In genomic region chr11:837189-837989, GRCh38 we compare ENCODE assay signal across 22 cellular contexts. TPM values are rescaled to one million over a fixed set of nuclear protein-coding genes. Genes with fewer than 3 reads are reported as not detected.
A peak's percentile ranks its signal among the peaks of the same experiment; 100 is the strongest.
DNase-seq lines count a peak whose midpoint lies in the region; ATAC-seq and TF ChIP-seq lines count a peak whose summit lies in the region.
"Had no signal": no experiment of that assay in that cellular context is flagged by ENCODE, and none has a peak within 500 bp of the region (broad histone marks: within the 10 kb centered on the region; RNA-seq: fewer than 3 reads in every experiment).

No MANE protein-coding gene starts in this region.

- H3K9me3 Mint-ChIP-seq in MCF 10A (ENCODE audit: unreplicated experiment): no peaks in the 10 kb centered on the region
- no peaks in the 10 kb centered on the region for H3K9me3 Mint-ChIP-seq in activated T-helper 2 cell treated with anti-CD3 and anti-CD28 coated beads, Interferon-gamma antibody, Interleukin-2, Interleukin-4, amounts not matched to agents 10 μg/mL and 5 μg/mL and 100 μg/mL, durations not matched to agents 14 hours and 24 hours and 36 hours
- H3K9me3 Mint-ChIP-seq: effector memory CD8-positive, alpha-beta T cell; nephron progenitor cell; stimulated activated naive CD8-positive, alpha-beta T cell treated with anti-CD3 and anti-CD28 coated beads, Interleukin-15, amount 100 ng/mL, for 72 hours had no signal

- CTCF ChIA-PET in MCF 10A (lab: Yijun Ruan, JAX): interaction anchor here (0.6 to 1.1 kb wide), 2 partner anchors 12 to 19 kb away, joined by 3 to 5 read pairs; no protein-coding TSS in a partner anchor

- peaks cover 85% of the 10 kb centered on the region for H3K36me3 Mint-ChIP-seq in MCF 10A (ENCODE audit: insufficient read depth, unreplicated experiment)
- peaks cover 25% of the 10 kb centered on the region for H3K36me3 Mint-ChIP-seq in activated T-helper 2 cell treated with anti-CD3 and anti-CD28 coated beads, Interferon-gamma antibody, Interleukin-2, Interleukin-4, amounts not matched to agents 10 μg/mL and 5 μg/mL and 100 μg/mL, durations not matched to agents 14 hours and 24 hours and 36 hours (ENCODE audit: low read depth)

- peak overlapping the region; percentile 35 to 93 for H3K27ac ChIP-seq in breast epithelium
- peak overlapping the region; percentile 97 for H3K27ac ChIP-seq in RWPE2 (ENCODE audit: poor library complexity, severe bottlenecking)
- peak overlapping the region in 3 of 4 donors; percentile 3 to 97 (median 92) for H3K27ac ChIP-seq in gastrocnemius medialis
- H3K27ac ChIP-seq: BLaER1 treated with 17β-estradiol and CSF1 and Interleukin-3, amounts not matched to agents 10 nM and 100 nM; PC-9; SK-N-MC had no signal

- in situ Hi-C loops in gastrocnemius medialis (cut with MboI; ENCODE audit: low sequenced_read_pairs in 4 of 4): no loop called here

- H3K4me1 Mint-ChIP-seq in MCF 10A (ENCODE audit: insufficient read depth, unreplicated experiment): peaks cover 24% of the 10 kb centered on the region
- H3K4me1 Mint-ChIP-seq in activated T-helper 2 cell treated with anti-CD3 and anti-CD28 coated beads, Interferon-gamma antibody, Interleukin-2, Interleukin-4, amounts not matched to agents 10 μg/mL and 5 μg/mL and 100 μg/mL, durations not matched to agents 14 hours and 24 hours and 36 hours (ENCODE audit: low read depth): peaks cover 15% of the 10 kb centered on the region

- TF ChIP-seq POLR2A in breast epithelium (IDR thresholded peaks at IDR 0.05): no peak
- TF ChIP-seq POLR2A in erythroblast (IDR thresholded peaks at IDR 0.05; ENCODE audit: low read length): peak; percentile 23
- TF ChIP-seq POLR2A in gastrocnemius medialis (IDR thresholded peaks at IDR 0.05): no peak

- POLR2A ChIA-PET in MCF 10A (lab: Yijun Ruan, JAX): interaction anchor here (1.0 to 11.4 kb wide), 4 partner anchors 9 to 111 kb away, joined by 3 to 274 read pairs (median 3); partner anchors contain the start of gene PNPLA2

- no peaks in the 10 kb centered on the region for H3K27me3 Mint-ChIP-seq in MCF 10A (ENCODE audit: insufficient read depth, unreplicated experiment)
- no peaks in the 10 kb centered on the region for H3K27me3 Mint-ChIP-seq in activated T-helper 2 cell treated with anti-CD3 and anti-CD28 coated beads, Interferon-gamma antibody, Interleukin-2, Interleukin-4, amounts not matched to agents 10 μg/mL and 5 μg/mL and 100 μg/mL, durations not matched to agents 14 hours and 24 hours and 36 hours (ENCODE audit: low read depth)
- H3K27me3 Mint-ChIP-seq: effector memory CD8-positive, alpha-beta T cell had no signal

- H3K36me3 ChIP-seq in breast epithelium (no peaks in the 10 kb centered on the region), RWPE2 (ENCODE audit: low read depth) (peaks cover 56% of the 10 kb centered on the region), gastrocnemius medialis (peaks cover 0 to 45% of the 10 kb centered on the region in 2 donors)

- DNase-seq in breast epithelium (ENCODE audit: low spot score in 2 of 2) (no peak), MCF 10A (ENCODE audit: unreplicated experiment) (no peak), RWPE2 (ENCODE audit: low spot score) (no peak), erythroblast (lab: John Stamatoyannopoulos, UW) (no peak), gastrocnemius medialis (no peak), activated T-cell treated with anti-CD3 and anti-CD28 coated beads for 4 hours (no peak), hypothalamus (lab: John Stamatoyannopoulos, UW) (no peak)
- DNase-seq in activated T-helper 2 cell treated with anti-CD3 and anti-CD28 coated beads, Interferon-gamma antibody, Interleukin-2, Interleukin-4, amounts not matched to agents 10 μg/mL and 5 μg/mL and 100 μg/mL, durations not matched to agents 14 hours and 24 hours and 36 hours (ENCODE audit: low spot score): no peak
- DNase-seq: activated CD4-positive, alpha-beta T cell treated with anti-CD3 and anti-CD28 coated beads, Interleukin-2, amount 50 U/mL, for 1 hour; activated naive CD4-positive, alpha-beta T cell treated with Interleukin-2 at 50 U/mL for 16 hours; effector memory CD8-positive, alpha-beta T cell; mesendoderm; NCI-H187; nephron progenitor cell; PC-9; small intestine; stimulated activated CD4-positive, alpha-beta T cell treated with anti-CD3 and anti-CD28 coated beads, Interleukin-2, amount 100 ng/mL, for 48 hours; stimulated activated naive CD8-positive, alpha-beta T cell treated with anti-CD3 and anti-CD28 coated beads, Interleukin-15, amount 100 ng/mL, for 72 hours; T1000 had no signal

- H3K9me3 ChIP-seq in breast epithelium (no peaks in the 10 kb centered on the region), RWPE2 (ENCODE audit: severe bottlenecking) (no peaks in the 10 kb centered on the region), gastrocnemius medialis (no peaks in the 10 kb centered on the region)
- H3K9me3 ChIP-seq: BLaER1 treated with 17β-estradiol and CSF1 and Interleukin-3, amounts not matched to agents 10 nM and 100 nM had no signal

- no TSS peak for BruUV-seq in MCF 10A (replicated peaks; lab: Mats Ljungman, UMichigan)

- no peak for TF ChIP-seq CTCF in breast epithelium (IDR thresholded peaks at IDR 0.05)
- TF ChIP-seq CTCF in MCF 10A (IDR thresholded peaks at IDR 0.05; ENCODE audit: unreplicated experiment): no peak
- no peak for TF ChIP-seq CTCF in RWPE2 (IDR thresholded peaks at IDR 0.05; ENCODE audit: poor library complexity, severe bottlenecking)
- TF ChIP-seq CTCF in gastrocnemius medialis (IDR thresholded peaks at IDR 0.05 in 4 of 5, conservative IDR thresholded peaks at IDR 0.05 in 1 of 5): no peak

- H3K4me1 ChIP-seq in breast epithelium (peaks cover 6 to 23% of the 10 kb centered on the region in 2 donors), RWPE2 (ENCODE audit: insufficient read depth, poor library complexity, severe bottlenecking) (peaks cover 14% of the 10 kb centered on the region), gastrocnemius medialis (peaks cover 34 to 42% of the 10 kb centered on the region in 2 donors)

- H3K4me3 ChIP-seq in breast epithelium (no peak overlapping the region), RWPE2 (ENCODE audit: severe bottlenecking) (no peak overlapping the region), gastrocnemius medialis (no peak overlapping the region)
- H3K4me3 ChIP-seq: BLaER1 treated with 17β-estradiol and CSF1 and Interleukin-3, amounts not matched to agents 10 nM and 100 nM; PC-9; SK-N-MC had no signal

- H3K27me3 ChIP-seq in breast epithelium: no peaks in the 10 kb centered on the region
- H3K27me3 ChIP-seq in RWPE2 (ENCODE audit: insufficient read depth, poor library complexity, severe bottlenecking): no peaks in the 10 kb centered on the region
- no peaks in the 10 kb centered on the region for H3K27me3 ChIP-seq in gastrocnemius medialis

- no peak overlapping the region for H3K4me3 Mint-ChIP-seq in MCF 10A (ENCODE audit: unreplicated experiment)
- H3K4me3 Mint-ChIP-seq in activated T-helper 2 cell treated with anti-CD3 and anti-CD28 coated beads, Interferon-gamma antibody, Interleukin-2, Interleukin-4, amounts not matched to agents 10 μg/mL and 5 μg/mL and 100 μg/mL, durations not matched to agents 14 hours and 24 hours and 36 hours (ENCODE audit: low read depth): no peak overlapping the region
- H3K4me3 Mint-ChIP-seq: effector memory CD8-positive, alpha-beta T cell; nephron progenitor cell; stimulated activated naive CD8-positive, alpha-beta T cell treated with anti-CD3 and anti-CD28 coated beads, Interleukin-15, amount 100 ng/mL, for 72 hours had no signal

- ATAC-seq in RWPE2 (ENCODE audit: low read depth): no peak
- ATAC-seq in gastrocnemius medialis: no peak
- ATAC-seq: effector memory CD8-positive, alpha-beta T cell; stimulated activated naive CD8-positive, alpha-beta T cell treated with anti-CD3 and anti-CD28 coated beads, Interleukin-15, amount 100 ng/mL, for 72 hours had no signal

- intact Hi-C loops in breast epithelium (cut with DNase I; ENCODE audit: low total_unique reads): no loop called here
- intact Hi-C loops in MCF 10A (cut with micrococcal nuclease): no loop called here
- intact Hi-C loops in gastrocnemius medialis (cut with DNase I; ENCODE audit: low total_unique reads): no loop called here
- intact Hi-C loops in activated T-helper 2 cell treated with anti-CD3 and anti-CD28 coated beads, Interferon-gamma antibody, Interleukin-2, Interleukin-4, amounts not matched to agents 10 μg/mL and 5 μg/mL and 100 μg/mL, durations not matched to agents 14 hours and 24 hours and 36 hours (cut with micrococcal nuclease): no loop called here

- no peak overlapping the region for H3K27ac Mint-ChIP-seq in MCF 10A (ENCODE audit: low read depth, unreplicated experiment)
- H3K27ac Mint-ChIP-seq in activated T-helper 2 cell treated with anti-CD3 and anti-CD28 coated beads, Interferon-gamma antibody, Interleukin-2, Interleukin-4, amounts not matched to agents 10 μg/mL and 5 μg/mL and 100 μg/mL, durations not matched to agents 14 hours and 24 hours and 36 hours: no peak overlapping the region
- H3K27ac Mint-ChIP-seq: nephron progenitor cell; progenitor cell of endocrine pancreas; stimulated activated naive CD8-positive, alpha-beta T cell treated with anti-CD3 and anti-CD28 coated beads, Interleukin-15, amount 100 ng/mL, for 72 hours had no signal

RNA-seq across cellular contexts. Expression of gene CD151, which starts 4.6 kb away (rescaled TPM):
- total RNA-seq in breast epithelium (100 to 1,000 TPM; 209 to 847 (median 343) TPM), MCF 10A (2022) (404 and 412 TPM in 2 replicates), gastrocnemius medialis (100 to 1,000 TPM in 3 of 4 donors, 10 to 100 TPM in 1; 77.0 to 206 (median 169) TPM)
- 95.7 and 106 TPM in 2 replicates for total RNA-seq in activated T-helper 2 cell treated with anti-CD3 and anti-CD28 coated beads, Interferon-gamma antibody, Interleukin-2, Interleukin-4, amounts not matched to agents 10 μg/mL and 5 μg/mL and 100 μg/mL, durations not matched to agents 14 hours and 24 hours and 36 hours

RNA-seq across cellular contexts. Expression of gene POLR2L, which starts 4.9 kb away (rescaled TPM):
- total RNA-seq in breast epithelium (100 to 1,000 TPM in 1 of 3 donors, 10 to 100 TPM in 2; 51.8 to 126 (median 96.7) TPM), MCF 10A (2022) (96.9 and 118 TPM in 2 replicates), gastrocnemius medialis (10 to 100 TPM; 66.0 to 94.6 (median 81.2) TPM)
- 101 and 111 TPM in 2 replicates for total RNA-seq in activated T-helper 2 cell treated with anti-CD3 and anti-CD28 coated beads, Interferon-gamma antibody, Interleukin-2, Interleukin-4, amounts not matched to agents 10 μg/mL and 5 μg/mL and 100 μg/mL, durations not matched to agents 14 hours and 24 hours and 36 hours

RNA-seq across cellular contexts. Expression of gene TSPAN4, which starts 5.3 kb away (rescaled TPM):
- total RNA-seq in breast epithelium: 100 to 1,000 TPM in 2 of 3 donors, 10 to 100 TPM in 1; 72.4 to 217 (median 107) TPM
- total RNA-seq in MCF 10A (2022): 118 and 148 TPM in 2 replicates
- 10 to 100 TPM; 14.4 to 34.8 (median 21.5) TPM for total RNA-seq in gastrocnemius medialis
- total RNA-seq in activated T-helper 2 cell treated with anti-CD3 and anti-CD28 coated beads, Interferon-gamma antibody, Interleukin-2, Interleukin-4, amounts not matched to agents 10 μg/mL and 5 μg/mL and 100 μg/mL, durations not matched to agents 14 hours and 24 hours and 36 hours: 15.8 and 16.9 TPM in 2 replicates

RNA-seq across cellular contexts. Expression of gene CRACR2B, which starts 9.7 kb away (rescaled TPM):
- total RNA-seq in breast epithelium (100 to 1,000 TPM in 1 of 3 donors, 10 to 100 TPM in 2; 14.7 to 152 (median 86.2) TPM), MCF 10A (2022) (1.2 and 1.9 TPM in 2 replicates), gastrocnemius medialis (1 to 10 TPM; 3.3 to 4.5 (median 4.0) TPM)
- total RNA-seq in activated T-helper 2 cell treated with anti-CD3 and anti-CD28 coated beads, Interferon-gamma antibody, Interleukin-2, Interleukin-4, amounts not matched to agents 10 μg/mL and 5 μg/mL and 100 μg/mL, durations not matched to agents 14 hours and 24 hours and 36 hours: 4.9 and 5.1 TPM in 2 replicates

RNA-seq across cellular contexts. Expression of gene PNPLA2, which starts 18.7 kb away (rescaled TPM):
- 100 to 1,000 TPM; 103 to 266 (median 109) TPM for total RNA-seq in breast epithelium
- total RNA-seq in MCF 10A (2022): 100 and 112 TPM in 2 replicates
- 10 to 100 TPM; 58.9 to 93.3 (median 91.7) TPM for total RNA-seq in gastrocnemius medialis
- 56.1 and 59.8 TPM in 2 replicates for total RNA-seq in activated T-helper 2 cell treated with anti-CD3 and anti-CD28 coated beads, Interferon-gamma antibody, Interleukin-2, Interleukin-4, amounts not matched to agents 10 μg/mL and 5 μg/mL and 100 μg/mL, durations not matched to agents 14 hours and 24 hours and 36 hours
